ENCODE assay signal across 16 cellular contexts in genomic region chr13:90830782-90831181, GRCh38.
DNase-seq lines count a peak whose midpoint lies in the region; ATAC-seq and TF ChIP-seq lines count a peak whose summit lies in the region.
"Had no signal": no experiment of that assay in that cellular context is flagged by ENCODE, and none has a peak within 500 bp of the region (broad histone marks: within the 10 kb centered on the region; RNA-seq: fewer than 3 reads in every experiment).

No MANE protein-coding gene starts in this region.

- no peaks in the 10 kb centered on the region for H3K9me3 ChIP-seq in PC-3 (ENCODE audit: low read length)

- POLR2A ChIA-PET in PC-3 (lab: Charles Lee; ENCODE audit: unreplicated experiment), result no interaction called here

- intact Hi-C loops in PC-3 (cut with micrococcal nuclease), result no loop called here

- CTCF ChIA-PET in PC-3 (lab: Charles Lee), result no interaction called here

- H3K4me2 ChIP-seq in GM23338 (0 out of 2 replicates have a peak overlapping the region, but pooled peaks have one; percentile 23), PC-3 (ENCODE audit: low read length) (peak overlapping the region; percentile 33; the same call in 1 of the 2 replicates)
- H3K4me2 ChIP-seq: BLaER1 treated with 17β-estradiol and CSF1 and Interleukin-3, amounts not matched to agents 10 nM and 100 nM had no signal

- H3K4me1 ChIP-seq in GM23338 (ENCODE audit: insufficient read depth) (peaks cover 8% of the 10 kb centered on the region; the same call in 1 of the 2 replicates), PC-3 (ENCODE audit: insufficient read depth, low read length) (peaks cover 26% of the 10 kb centered on the region)
- H3K4me1 ChIP-seq: Caco-2 had no signal

- H3F3A ChIP-seq in GM23338 (replicated peaks; ENCODE audit: low read depth) (no peaks in the 10 kb centered on the region), PC-3 (ENCODE audit: low read length, unreplicated experiment) (no peaks in the 10 kb centered on the region)

- peaks cover 6% of the 10 kb centered on the region; the same call in 2 of the 3 replicates for H3K4me1 Mint-ChIP-seq in GM23338
- H3K4me1 Mint-ChIP-seq: B cell had no signal

- no peaks in the 10 kb centered on the region for H4K20me1 ChIP-seq in GM23338 (replicated peaks; ENCODE audit: insufficient read depth)
- no peaks in the 10 kb centered on the region for H4K20me1 ChIP-seq in PC-3 (ENCODE audit: low read length)
- H4K20me1 ChIP-seq: BLaER1 treated with 17β-estradiol and CSF1 and Interleukin-3, amounts not matched to agents 10 nM and 100 nM had no signal

- H3K36me3 ChIP-seq in GM23338 (ENCODE audit: insufficient read depth) (no peaks in the 10 kb centered on the region), PC-3 (ENCODE audit: low read depth, low read length) (no peaks in the 10 kb centered on the region)
- H3K36me3 ChIP-seq: BLaER1 treated with 17β-estradiol and CSF1 and Interleukin-3, amounts not matched to agents 10 nM and 100 nM had no signal

- no peak overlapping the region for H3K9ac ChIP-seq in PC-3 (ENCODE audit: low read length)
- H3K9ac ChIP-seq: BLaER1 treated with 17β-estradiol and CSF1 and Interleukin-3, amounts not matched to agents 10 nM and 100 nM had no signal

- H3K9me2 ChIP-seq in GM23338 (ENCODE audit: insufficient read depth), result no peaks in the 10 kb centered on the region; the same call in 1 of the 2 replicates
- H3K9me2 ChIP-seq in PC-3 (replicated peaks; ENCODE audit: low read length), result no peaks in the 10 kb centered on the region

- H3K27ac ChIP-seq in GM23338 (ENCODE audit: low read depth), result no peak overlapping the region
- no peak overlapping the region; the same call in 1 of the 2 replicates for H3K27ac ChIP-seq in PC-3 (ENCODE audit: low read length)
- H3K27ac ChIP-seq: BLaER1 treated with 17β-estradiol and CSF1 and Interleukin-3, amounts not matched to agents 10 nM and 100 nM; C4-2B had no signal

- H3K36me3 Mint-ChIP-seq in GM23338 (ENCODE audit: low read depth), result no peaks in the 10 kb centered on the region
- H3K36me3 Mint-ChIP-seq: CD8-positive, alpha-beta T cell had no signal

- H3K27me3 ChIP-seq in GM23338 (ENCODE audit: insufficient read depth), result no peaks in the 10 kb centered on the region
- no peaks in the 10 kb centered on the region for H3K27me3 ChIP-seq in PC-3 (ENCODE audit: low read length)
- H3K27me3 ChIP-seq: BLaER1 treated with 17β-estradiol and CSF1 and Interleukin-3, amounts not matched to agents 10 nM and 100 nM had no signal

- no peak overlapping the region for H3K4me3 ChIP-seq in GM23338
- H3K4me3 ChIP-seq in PC-3 (ENCODE audit: low read length), result no peak overlapping the region
- H3K4me3 ChIP-seq: BLaER1 treated with 17β-estradiol and CSF1 and Interleukin-3, amounts not matched to agents 10 nM and 100 nM had no signal

- H2AFZ ChIP-seq in GM23338 (no peak overlapping the region), PC-3 (ENCODE audit: low read length) (peak overlapping the region; percentile 19; the same call in 1 of the 2 replicates)

- ATAC-seq in GM23338 (no peak), PC-3 (peak; percentile 49), HG03565 (IDR thresholded peaks at IDR 0.05; ENCODE audit: unreplicated experiment) (no peak)
- ATAC-seq: CD8-positive, alpha-beta T cell had no signal

- in situ Hi-C loops in ACHN (cut with HindIII; ENCODE audit: low pct_ligation_motif_present, low pct_unique_long_range_greater_than_20kb, low sequenced_read_pairs), result no loop called here

- H3K79me2 ChIP-seq in GM23338 (replicated peaks; ENCODE audit: insufficient read depth) (no peaks in the 10 kb centered on the region), PC-3 (ENCODE audit: low read length) (peaks cover 11% of the 10 kb centered on the region; the same call in 1 of the 2 replicates)

- no peak overlapping the region for H3K4me3 Mint-ChIP-seq in GM23338
- H3K4me3 Mint-ChIP-seq: B cell; CD4-positive, alpha-beta T cell; CD8-positive, alpha-beta T cell had no signal

- no peaks in the 10 kb centered on the region for H3K27me3 Mint-ChIP-seq in GM23338 (ENCODE audit: insufficient read depth, low read depth, poor library complexity)
- H3K27me3 Mint-ChIP-seq: B cell; CD4-positive, alpha-beta T cell had no signal

- BruUV-seq in PC-3 (replicated peaks; lab: Mats Ljungman, UMichigan), result no TSS peak

- H3K27ac Mint-ChIP-seq in GM23338, result no peak overlapping the region
- H3K27ac Mint-ChIP-seq: B cell; CD4-positive, alpha-beta T cell; CD8-positive, alpha-beta T cell had no signal

- TF ChIP-seq CTCF in GM23338 (conservative IDR thresholded peaks at IDR 0.05; ENCODE audit: low read depth in 2 of 2) (no peak), PC-3 (conservative IDR thresholded peaks at IDR 0.05; ENCODE audit: low read depth, low read length) (no peak)

- peaks cover 7% of the 10 kb centered on the region; the same call in 1 of the 3 replicates for H3K9me3 Mint-ChIP-seq in GM23338
- H3K9me3 Mint-ChIP-seq: CD8-positive, alpha-beta T cell had no signal

- DNase-seq in GM23338 (ENCODE audit: low spot score) (no peak), PC-3 (peak; percentile 15), NCI-H128 (lab: John Stamatoyannopoulos, UW; ENCODE audit: unreplicated experiment) (no peak), ACHN (no peak)
- DNase-seq: 8988T; AML-193; Caco-2; Calu3; CD4-positive, alpha-beta T cell; CD8-positive, alpha-beta T cell; DMS79 treated with DMSO at 0.1 percent for 48 hours; GF-D8 had no signal

TF ChIP-seq in GM23338, 12 proteins besides CTCF, POLR2A, EP300 and RAD21 (continues in another document):
- TF ChIP-seq ZNF462 (CRISPR knock-in tag; IDR thresholded peaks at IDR 0.05) (no peak), CREB1 (CRISPR knock-in tag; IDR thresholded peaks at IDR 0.05; ENCODE audit: low read depth) (no peak)
